21 cellular contexts compared by ENCODE assay signal in genomic region chr11:64072403-64072802, GRCh38. TPM values are rescaled to one million over a fixed set of nuclear protein-coding genes. Genes with fewer than 3 reads are reported as not detected.
"Had no signal": no experiment of that assay in that cellular context is flagged by ENCODE, and none has a peak within 500 bp of the region (broad histone marks: within the 10 kb centered on the region; RNA-seq: fewer than 3 reads in every experiment).

No MANE protein-coding gene starts in this region.

- H3K4me3 ChIP-seq: MG63 had no signal

- ATAC-seq: HepG2 had no signal

- H3K36me3 ChIP-seq: MG63 had no signal

- H3K9me3 ChIP-seq: MG63 had no signal

- H3K27me3 ChIP-seq: MG63 had no signal

- DNase-seq: IMR-90, Karpas-422, KG1, MG63, NCI-H1105 treated with DMSO at 0.1 percent for 48 hours, NCI-H1417 treated with DMSO at 0.1 percent for 48 hours, NCI-H146, NCI-H1694 treated with DMSO at 0.1 percent for 48 hours, NCI-H1930, NCI-H2081, NCI-H2107, NCI-H2227 treated with DMSO at 0.1 percent for 48 hours, NCI-H510A, NCI-H524 treated with DMSO at 0.1 percent for 48 hours, NCI-H69, NCI-H774, Right ventricle myocardium superior, RPMI8226, SIG-M5 had no signal

RNA-seq across cellular contexts. Expression of gene FLRT1, which starts 36.7 kb away (rescaled TPM):
- total RNA-seq: HT1080 had no signal
